Comparison of ENCODE assay signal across 26 cellular contexts in genomic region chr5:111733571-111733970, GRCh38. TPM values are rescaled to one million over a fixed set of nuclear protein-coding genes. Genes with fewer than 3 reads are reported as not detected.
A peak's percentile ranks its signal among the peaks of the same experiment; 100 is the strongest.
DNase-seq lines count a peak whose midpoint lies in the region; ATAC-seq and TF ChIP-seq lines count a peak whose summit lies in the region.
"Had no signal": no experiment of that assay in that cellular context is flagged by ENCODE, and none has a peak within 500 bp of the region (broad histone marks: within the 10 kb centered on the region; RNA-seq: fewer than 3 reads in every experiment).

No MANE protein-coding gene starts in this region.

- no peak for DNase-seq in GM23338 (ENCODE audit: low spot score)
- peak; percentile 49 for DNase-seq in WERI-Rb-1
- DNase-seq in mesendoderm = no peak
- DNase-seq in activated CD8-positive, alpha-beta T cell treated with anti-CD3 and anti-CD28 coated beads for 36 hours = no peak
- DNase-seq in stimulated activated CD4-positive, alpha-beta T cell treated with anti-CD3 and anti-CD28 coated beads, Interleukin-12 subunit alpha, Interleukin-12 subunit beta, amount 100 ng/mL, for 4 hours = no peak
- DNase-seq in NCI-H1105 (lab: John Stamatoyannopoulos, UW) = no peak
- DNase-seq: activated CD4-positive, alpha-beta memory T cell treated with anti-CD3 and anti-CD28 coated beads, Interleukin-2, amount 10 ng/mL, durations not matched to agents 7 days and 5 days; activated CD8-positive, alpha-beta memory T cell treated with anti-CD3 and anti-CD28 coated beads, Interleukin-2, amount 50 U/mL, for 48 hours; activated naive CD4-positive, alpha-beta T cell treated with Interleukin-2 at 50 U/mL for 16 hours; body of pancreas; cerebellar nuclear complex; DMS53; gastrocnemius medialis; hippocampal formation; NCI-H1694 treated with DMSO at 0.1 percent for 48 hours; NCI-H446; right lobe of liver; T-helper 17 cell; upper lobe of right lung had no signal

- H3K4me1 Mint-ChIP-seq in GM23338 = peaks cover 36% of the 10 kb centered on the region
- peaks cover 20% of the 10 kb centered on the region for H3K4me1 Mint-ChIP-seq in activated CD8-positive, alpha-beta T cell treated with anti-CD3 and anti-CD28 coated beads for 36 hours (ENCODE audit: low read depth)
- H3K4me1 Mint-ChIP-seq: stimulated activated effector memory CD8-positive, alpha-beta T cell treated with anti-CD3 and anti-CD28 coated beads, Interleukin-12 subunit alpha, Interleukin-12 subunit beta, amount 100 ng/mL, for 72 hours had no signal

- POLR2A ChIA-PET in activated CD8-positive, alpha-beta T cell treated with anti-CD3 and anti-CD28 coated beads for 36 hours (lab: Charles Lee) = no interaction called here

- 0 out of 2 replicates have a peak overlapping the region, but pooled peaks have one; percentile 89 for H3K27ac Mint-ChIP-seq in GM23338
- H3K27ac Mint-ChIP-seq in activated CD8-positive, alpha-beta T cell treated with anti-CD3 and anti-CD28 coated beads for 36 hours = no peak overlapping the region
- H3K27ac Mint-ChIP-seq: activated CD4-positive, alpha-beta memory T cell treated with anti-CD3 and anti-CD28 coated beads, Interleukin-2, amount 10 ng/mL, durations not matched to agents 7 days and 5 days; stimulated activated effector memory CD8-positive, alpha-beta T cell treated with anti-CD3 and anti-CD28 coated beads, Interleukin-12 subunit alpha, Interleukin-12 subunit beta, amount 100 ng/mL, for 72 hours; T-helper 17 cell had no signal

- H3K79me2 ChIP-seq in GM23338 (replicated peaks; ENCODE audit: insufficient read depth) (peaks cover 42% of the 10 kb centered on the region), mesendoderm (ENCODE audit: control insufficient read depth, insufficient read depth, low read length) (no peaks in the 10 kb centered on the region)

- no peaks in the 10 kb centered on the region for H3K9me2 ChIP-seq in GM23338 (ENCODE audit: insufficient read depth)

- no peak overlapping the region for H4K5ac ChIP-seq in mesendoderm (ENCODE audit: low read length)

- peaks cover 4% of the 10 kb centered on the region for H3K79me1 ChIP-seq in mesendoderm (ENCODE audit: low read length)

- H3K4me1 ChIP-seq in GM23338 (ENCODE audit: insufficient read depth) (peaks cover 30% of the 10 kb centered on the region), mesendoderm (ENCODE audit: control insufficient read depth, low read depth, low read length) (no peaks in the 10 kb centered on the region), skeletal muscle satellite cell (ENCODE audit: control insufficient read depth, insufficient read depth, low read length) (peaks cover 56% of the 10 kb centered on the region)

- no peak overlapping the region for H2AK5ac ChIP-seq in mesendoderm (ENCODE audit: low read length)

- H3K23ac ChIP-seq in mesendoderm (ENCODE audit: low read length) = no peak overlapping the region

- H3K9me3 ChIP-seq in WERI-Rb-1 (ENCODE audit: severe bottlenecking) = no peaks in the 10 kb centered on the region
- no peaks in the 10 kb centered on the region for H3K9me3 ChIP-seq in skeletal muscle satellite cell (replicated peaks; ENCODE audit: low read length)
- H3K9me3 ChIP-seq: BLaER1 treated with 17β-estradiol and CSF1 and Interleukin-3, amounts not matched to agents 10 nM and 100 nM; body of pancreas; gastrocnemius medialis; right lobe of liver; upper lobe of right lung had no signal

- H3K27ac ChIP-seq in GM23338 (ENCODE audit: low read depth) (no peak overlapping the region), WERI-Rb-1 (peak overlapping the region; percentile 69), mesendoderm (ENCODE audit: low read depth, low read length) (no peak overlapping the region)
- H3K27ac ChIP-seq: BLaER1 treated with 17β-estradiol and CSF1 and Interleukin-3, amounts not matched to agents 10 nM and 100 nM; body of pancreas; SK-N-MC; upper lobe of right lung had no signal

- intact Hi-C loops in activated CD8-positive, alpha-beta T cell treated with anti-CD3 and anti-CD28 coated beads for 36 hours (cut with micrococcal nuclease) = no loop called here

- H2BK5ac ChIP-seq in mesendoderm (ENCODE audit: low read length) = no peak overlapping the region

- peak overlapping the region; percentile 25 for H3K4ac ChIP-seq in mesendoderm (ENCODE audit: low read depth, low read length)

- no peak overlapping the region for H2BK15ac ChIP-seq in mesendoderm (replicated peaks; ENCODE audit: low read depth)

- H3K9ac ChIP-seq in mesendoderm (ENCODE audit: low read length) (no peak overlapping the region), skeletal muscle satellite cell (ENCODE audit: low read depth, low read length) (peak overlapping the region; percentile 58)
- H3K9ac ChIP-seq: BLaER1 treated with 17β-estradiol and CSF1 and Interleukin-3, amounts not matched to agents 10 nM and 100 nM had no signal

- H3K27me3 Mint-ChIP-seq in GM23338 (ENCODE audit: insufficient read depth, low read depth, poor library complexity) = peaks cover 4% of the 10 kb centered on the region
- no peaks in the 10 kb centered on the region for H3K27me3 Mint-ChIP-seq in activated CD8-positive, alpha-beta T cell treated with anti-CD3 and anti-CD28 coated beads for 36 hours

- H4K8ac ChIP-seq in mesendoderm (ENCODE audit: low read depth, low read length) = no peak overlapping the region

- H3K27me3 ChIP-seq in GM23338 (ENCODE audit: insufficient read depth) (no peaks in the 10 kb centered on the region), WERI-Rb-1 (ENCODE audit: insufficient read depth, low read depth, severe bottlenecking) (no peaks in the 10 kb centered on the region), mesendoderm (ENCODE audit: insufficient read depth, low read length, poor library complexity) (no peaks in the 10 kb centered on the region), skeletal muscle satellite cell (ENCODE audit: control insufficient read depth, insufficient read depth, low read length) (no peaks in the 10 kb centered on the region)
- H3K27me3 ChIP-seq: BLaER1 treated with 17β-estradiol and CSF1 and Interleukin-3, amounts not matched to agents 10 nM and 100 nM; body of pancreas; gastrocnemius medialis; right lobe of liver; upper lobe of right lung had no signal

- H4K20me1 ChIP-seq in GM23338 (replicated peaks; ENCODE audit: insufficient read depth) = peaks cover 4% of the 10 kb centered on the region; the same call in 1 of the 2 replicates

- no peak overlapping the region for H3K18ac ChIP-seq in mesendoderm (ENCODE audit: low read length)

- no peaks in the 10 kb centered on the region for H3F3A ChIP-seq in GM23338 (replicated peaks; ENCODE audit: low read depth)

- no peak overlapping the region for H3K4me2 ChIP-seq in GM23338
- H3K4me2 ChIP-seq in mesendoderm (ENCODE audit: low read length) = no peak overlapping the region
- peak overlapping the region; percentile 25 for H3K4me2 ChIP-seq in skeletal muscle satellite cell (ENCODE audit: low read length)
- H3K4me2 ChIP-seq: BLaER1 treated with 17β-estradiol and CSF1 and Interleukin-3, amounts not matched to agents 10 nM and 100 nM had no signal

- H3K36me3 ChIP-seq in GM23338 (ENCODE audit: insufficient read depth) (peaks cover 16% of the 10 kb centered on the region; the same call in 1 of the 2 replicates), WERI-Rb-1 (peaks cover 9% of the 10 kb centered on the region), mesendoderm (ENCODE audit: control insufficient read depth, insufficient read depth, low read length) (peaks cover 3% of the 10 kb centered on the region), skeletal muscle satellite cell (ENCODE audit: insufficient read depth, low read length) (peaks cover 70% of the 10 kb centered on the region)
- H3K36me3 ChIP-seq: gastrocnemius medialis, right lobe of liver, upper lobe of right lung had no signal

- no peak overlapping the region for H3K4me3 ChIP-seq in GM23338
- H3K4me3 ChIP-seq in WERI-Rb-1 (ENCODE audit: low read depth, low read length) = no peak overlapping the region
- H3K4me3 ChIP-seq in mesendoderm (ENCODE audit: low read length) = no peak overlapping the region
- H3K4me3 ChIP-seq in skeletal muscle satellite cell (ENCODE audit: low read length) = no peak overlapping the region
- H3K4me3 ChIP-seq: BLaER1 treated with 17β-estradiol and CSF1 and Interleukin-3, amounts not matched to agents 10 nM and 100 nM; body of pancreas; gastrocnemius medialis; right lobe of liver; SK-N-MC; upper lobe of right lung had no signal

- TF ChIP-seq CTCF in GM23338 (conservative IDR thresholded peaks at IDR 0.05; ENCODE audit: low read depth in 2 of 2) = no peak
- TF ChIP-seq CTCF in WERI-Rb-1 (IDR thresholded peaks at IDR 0.05; ENCODE audit: low read depth, low read length) = no peak
- TF ChIP-seq CTCF in activated CD8-positive, alpha-beta T cell treated with anti-CD3 and anti-CD28 coated beads for 36 hours (IDR thresholded peaks at IDR 0.05) = no peak

- H3K9me3 Mint-ChIP-seq in GM23338 = no peaks in the 10 kb centered on the region
- H3K9me3 Mint-ChIP-seq in activated CD8-positive, alpha-beta T cell treated with anti-CD3 and anti-CD28 coated beads for 36 hours = no peaks in the 10 kb centered on the region
- H3K9me3 Mint-ChIP-seq: activated CD4-positive, alpha-beta memory T cell treated with anti-CD3 and anti-CD28 coated beads, Interleukin-2, amount 10 ng/mL, durations not matched to agents 7 days and 5 days; activated T-helper 1 cell treated with anti-CD3 and anti-CD28 coated beads, Interleukin-12 subunit alpha, Interleukin-12 subunit beta, Interleukin-2, Interleukin-4 antibody, amounts not matched to agents 30 ng/mL and 10 ng/mL and 1 ng/mL, durations not matched to agents 14 hours and 24 hours and 36 hours; neural crest cell; stimulated activated effector memory CD8-positive, alpha-beta T cell treated with anti-CD3 and anti-CD28 coated beads, Interleukin-12 subunit alpha, Interleukin-12 subunit beta, amount 100 ng/mL, for 72 hours had no signal

- WGBS in mesendoderm (ENCODE audit: extremely low coverage, insufficient coverage, low lambda C conversion rate) = no CpG with 5 or more reads among the region's 7 CpGs

- CTCF ChIA-PET in activated CD8-positive, alpha-beta T cell treated with anti-CD3 and anti-CD28 coated beads for 36 hours (lab: Charles Lee) = interaction anchor here (1.0 kb wide), 1 partner anchor 21 kb away, joined by 4 read pairs; no protein-coding TSS in a partner anchor

- H2AFZ ChIP-seq in GM23338 = no peak overlapping the region

- ATAC-seq in GM23338 = no peak
- ATAC-seq in activated CD8-positive, alpha-beta T cell treated with anti-CD3 and anti-CD28 coated beads for 36 hours = no peak
- ATAC-seq: activated CD4-positive, CD25-positive, alpha-beta regulatory T cell treated with anti-CD3 and anti-CD28 coated beads, Interleukin-2, amount 50 U/mL, for 24 hours; gastrocnemius medialis; T-helper 17 cell; upper lobe of right lung had no signal

- no peak overlapping the region for H2BK120ac ChIP-seq in mesendoderm (ENCODE audit: low read depth, low read length)

- H3K36me3 Mint-ChIP-seq in GM23338 (ENCODE audit: low read depth) = peaks cover 64% of the 10 kb centered on the region
- H3K36me3 Mint-ChIP-seq in activated CD8-positive, alpha-beta T cell treated with anti-CD3 and anti-CD28 coated beads for 36 hours (ENCODE audit: low read depth) = peaks cover 13% of the 10 kb centered on the region
- H3K36me3 Mint-ChIP-seq: stimulated activated effector memory CD8-positive, alpha-beta T cell treated with anti-CD3 and anti-CD28 coated beads, Interleukin-12 subunit alpha, Interleukin-12 subunit beta, amount 100 ng/mL, for 72 hours had no signal

- H3K56ac ChIP-seq in mesendoderm (ENCODE audit: low read length) = no peak overlapping the region

- no peak overlapping the region for H3K4me3 Mint-ChIP-seq in GM23338
- H3K4me3 Mint-ChIP-seq in activated CD8-positive, alpha-beta T cell treated with anti-CD3 and anti-CD28 coated beads for 36 hours = no peak overlapping the region
- H3K4me3 Mint-ChIP-seq: activated CD4-positive, alpha-beta memory T cell treated with anti-CD3 and anti-CD28 coated beads, Interleukin-2, amount 10 ng/mL, durations not matched to agents 7 days and 5 days; activated T-helper 1 cell treated with anti-CD3 and anti-CD28 coated beads, Interleukin-12 subunit alpha, Interleukin-12 subunit beta, Interleukin-2, Interleukin-4 antibody, amounts not matched to agents 30 ng/mL and 10 ng/mL and 1 ng/mL, durations not matched to agents 14 hours and 24 hours and 36 hours; neural crest cell; stimulated activated effector memory CD8-positive, alpha-beta T cell treated with anti-CD3 and anti-CD28 coated beads, Interleukin-12 subunit alpha, Interleukin-12 subunit beta, amount 100 ng/mL, for 72 hours; T-helper 17 cell had no signal

RNA-seq across cellular contexts. Expression of gene NREP, which starts 23.4 kb away (rescaled TPM):
- 300 and 336 TPM in 2 replicates for total RNA-seq in GM23338 (2014; rRNA removed; shearing (Covaris generic))
- 260 and 264 TPM in 2 replicates for polyA plus RNA-seq in GM23338 (2016; fragmentation: Nextera tagmentation; extraction: Ambion mirVana)
- polyA plus RNA-seq in mesendoderm (2013, experiment 1 of 2) = 252 TPM
- polyA plus RNA-seq in mesendoderm (2013, experiment 2 of 2) = 251 TPM
- 22.6 and 61.4 TPM in 2 replicates for total RNA-seq in skeletal muscle satellite cell (2012; rRNA removed)
- total RNA-seq in activated CD8-positive, alpha-beta T cell treated with anti-CD3 and anti-CD28 coated beads for 36 hours = 10 to 100 TPM; 21.7 to 22.6 TPM

Comparison
In these comparisons a context has a peak if more than half of its experiments do, and no peak if none do; other contexts are left out.
1. RNA of gene NREP, which starts 23.4 kb away (total RNA-seq): 300 to 336 TPM in GM23338; 21.7 to 22.6 TPM in activated CD8-positive, alpha-beta T cell treated with anti-CD3 and anti-CD28 coated beads for 36 hours; every median in the first group is over 10 times any median in the second.